In the genomic region with DNA sequence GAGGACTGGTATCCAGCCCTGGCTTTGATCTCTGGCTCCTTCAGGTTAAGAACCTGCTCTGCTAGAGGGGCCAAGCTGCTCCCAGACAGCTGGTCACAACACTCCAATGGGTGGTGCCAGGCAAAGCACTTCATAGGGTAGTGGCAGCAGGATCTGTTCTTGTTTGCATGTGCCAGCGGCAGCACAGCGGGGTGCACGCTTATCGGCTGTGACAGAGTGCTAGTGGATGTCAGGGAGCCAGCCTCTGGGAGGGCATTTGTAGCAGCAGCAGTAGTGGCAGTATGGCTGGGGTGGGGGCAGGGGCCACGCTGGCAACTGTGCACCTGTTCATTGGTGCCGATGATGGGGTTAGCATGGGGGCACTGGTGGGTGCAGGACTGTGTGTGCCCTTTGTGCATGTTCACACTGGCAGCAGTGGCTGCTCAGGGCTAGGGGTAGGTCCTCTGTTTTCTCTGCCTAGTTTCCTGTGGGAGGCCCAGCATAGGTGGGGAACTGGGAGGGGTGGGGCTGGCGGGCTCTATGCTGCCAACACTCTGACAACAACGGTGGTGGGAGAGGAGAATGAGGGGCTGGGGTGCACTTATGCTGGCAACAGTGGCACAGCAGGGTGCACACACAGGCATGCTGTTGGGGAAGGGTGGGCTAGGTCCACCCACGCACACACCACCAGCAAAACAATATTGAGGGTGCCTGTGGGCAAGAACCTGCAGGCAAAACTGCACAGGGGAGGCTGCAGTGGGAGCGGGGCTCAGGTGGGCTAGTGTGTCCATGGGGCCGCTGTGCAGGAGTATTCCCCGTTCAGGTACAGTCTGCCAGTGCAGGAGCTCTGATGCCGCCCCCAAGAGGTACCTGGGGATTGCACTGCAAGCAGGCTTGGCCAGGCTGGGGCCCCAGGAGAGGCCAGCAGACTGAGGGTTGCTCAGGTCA, we compare ENCODE assay signal across 17 cellular contexts. TPM values are rescaled to one million over a fixed set of nuclear protein-coding genes. Genes with fewer than 3 reads are reported as not detected.
DNase-seq lines count a peak whose midpoint lies in the region; ATAC-seq lines count a peak whose summit lies in the region.
"Had no signal": no experiment of that assay in that cellular context is flagged by ENCODE, and none has a peak within 500 bp of the region (broad histone marks: within the 10 kb centered on the region; RNA-seq: fewer than 3 reads in every experiment).

No MANE protein-coding gene starts in this region.

- DNase-seq in T-helper 2 cell treated with Interferon-gamma antibody and Interleukin-4, amounts not matched to agents 5 μg/mL and 100 μg/mL, for 36 hours (ENCODE audit: low spot score): no peak
- DNase-seq in T-helper 2 cell: no peak
- peak in 2 of 3 experiments; percentile 57 to 79 for DNase-seq in NCI-H1417 (lab: John Stamatoyannopoulos, UW)
- DNase-seq in activated T-cell treated with anti-CD3 and anti-CD28 coated beads, Interleukin-2, amount 50 U/mL, for 24 hours: no peak
- peak in 9 of 10 donors; percentile 26 to 76 (median 57) for DNase-seq in naive thymus-derived CD8-positive, alpha-beta T cell
- DNase-seq in kidney tubule cell (ENCODE audit: low spot score): no peak
- DNase-seq: KG1, mesenchymal stem cell, NCI-H774, SW 1271 had no signal

- H3K27ac Mint-ChIP-seq in T-helper 2 cell treated with Interferon-gamma antibody and Interleukin-4, amounts not matched to agents 5 μg/mL and 100 μg/mL, for 36 hours: peak overlapping the region; percentile 50
- peak overlapping the region; percentile 71 for H3K27ac Mint-ChIP-seq in activated T-cell treated with anti-CD3 and anti-CD28 coated beads, Interleukin-2, amount 50 U/mL, for 24 hours
- H3K27ac Mint-ChIP-seq in naive thymus-derived CD8-positive, alpha-beta T cell: peak overlapping the region; percentile 93 to 98 (median 96)

- POLR2A ChIA-PET in naive thymus-derived CD8-positive, alpha-beta T cell (lab: Charles Lee): interaction anchor here (0.8 to 5.6 kb wide), 15 partner anchors 9 to 165 kb away, joined by 3 to 51 read pairs (median 9); partner anchors contain the start of genes AP1M1, FAM32A and KLF2

- no peaks in the 10 kb centered on the region for H3K27me3 Mint-ChIP-seq in T-helper 2 cell treated with Interferon-gamma antibody and Interleukin-4, amounts not matched to agents 5 μg/mL and 100 μg/mL, for 36 hours (ENCODE audit: low read depth)
- no peaks in the 10 kb centered on the region for H3K27me3 Mint-ChIP-seq in activated T-cell treated with anti-CD3 and anti-CD28 coated beads, Interleukin-2, amount 50 U/mL, for 24 hours
- no peaks in the 10 kb centered on the region for H3K27me3 Mint-ChIP-seq in naive thymus-derived CD8-positive, alpha-beta T cell

- H3K4me1 Mint-ChIP-seq in T-helper 2 cell treated with Interferon-gamma antibody and Interleukin-4, amounts not matched to agents 5 μg/mL and 100 μg/mL, for 36 hours (ENCODE audit: low read depth): peaks cover 26% of the 10 kb centered on the region
- H3K4me1 Mint-ChIP-seq in activated T-cell treated with anti-CD3 and anti-CD28 coated beads, Interleukin-2, amount 50 U/mL, for 24 hours (ENCODE audit: low read depth): peaks cover 58% of the 10 kb centered on the region
- H3K4me1 Mint-ChIP-seq in naive thymus-derived CD8-positive, alpha-beta T cell: peaks cover 41 to 72% (median 68%) of the 10 kb centered on the region in 4 donors

- peak overlapping the region; percentile 34 for H3K4me3 Mint-ChIP-seq in T-helper 2 cell treated with Interferon-gamma antibody and Interleukin-4, amounts not matched to agents 5 μg/mL and 100 μg/mL, for 36 hours
- peak overlapping the region; percentile 21 for H3K4me3 Mint-ChIP-seq in activated T-cell treated with anti-CD3 and anti-CD28 coated beads, Interleukin-2, amount 50 U/mL, for 24 hours
- peak overlapping the region; percentile 63 to 85 (median 82) for H3K4me3 Mint-ChIP-seq in naive thymus-derived CD8-positive, alpha-beta T cell

- peaks cover 87% of the 10 kb centered on the region for H3K36me3 Mint-ChIP-seq in T-helper 2 cell treated with Interferon-gamma antibody and Interleukin-4, amounts not matched to agents 5 μg/mL and 100 μg/mL, for 36 hours (ENCODE audit: low read depth)
- peaks cover 93% of the 10 kb centered on the region for H3K36me3 Mint-ChIP-seq in activated T-cell treated with anti-CD3 and anti-CD28 coated beads, Interleukin-2, amount 50 U/mL, for 24 hours (ENCODE audit: low read depth)
- peaks cover 24 to 66% (median 54%) of the 10 kb centered on the region in 3 donors for H3K36me3 Mint-ChIP-seq in naive thymus-derived CD8-positive, alpha-beta T cell

- ATAC-seq in naive thymus-derived CD8-positive, alpha-beta T cell: peak; percentile 72 to 81
- ATAC-seq in GM19467 (IDR thresholded peaks at IDR 0.05; ENCODE audit: unreplicated experiment) (no peak), HG03469 (IDR thresholded peaks at IDR 0.05; ENCODE audit: unreplicated experiment) (no peak)
- ATAC-seq: A549, body of pancreas had no signal

- peaks cover 24% of the 10 kb centered on the region for H3K9me3 Mint-ChIP-seq in T-helper 2 cell treated with Interferon-gamma antibody and Interleukin-4, amounts not matched to agents 5 μg/mL and 100 μg/mL, for 36 hours
- peaks cover 16% of the 10 kb centered on the region for H3K9me3 Mint-ChIP-seq in activated T-cell treated with anti-CD3 and anti-CD28 coated beads, Interleukin-2, amount 50 U/mL, for 24 hours
- H3K9me3 Mint-ChIP-seq in naive thymus-derived CD8-positive, alpha-beta T cell: peaks cover 0 to 35% (median 11%) of the 10 kb centered on the region in 9 donors

RNA-seq across cellular contexts. Expression of gene AP1M1, which starts 19.3 kb away (rescaled TPM):
- total RNA-seq in naive thymus-derived CD8-positive, alpha-beta T cell: 100 to 1,000 TPM; 151 to 154 TPM
- polyA plus RNA-seq in naive thymus-derived CD8-positive, alpha-beta T cell: 100 to 1,000 TPM; 195 to 288 (median 241) TPM

RNA-seq across cellular contexts. Expression of gene FAM32A, which starts 31.8 kb away (rescaled TPM):
- total RNA-seq in naive thymus-derived CD8-positive, alpha-beta T cell: 10 to 100 TPM; 70.3 to 74.3 TPM
- 100 to 1,000 TPM; 150 to 205 (median 183) TPM for polyA plus RNA-seq in naive thymus-derived CD8-positive, alpha-beta T cell

RNA-seq across cellular contexts. Expression of gene CIB3, which starts 43.7 kb away (rescaled TPM):
- not detected for total RNA-seq in naive thymus-derived CD8-positive, alpha-beta T cell
- polyA plus RNA-seq in naive thymus-derived CD8-positive, alpha-beta T cell: not detected
- total RNA-seq: activated CD8-positive, alpha-beta memory T cell treated with anti-CD3 and anti-CD28 coated beads for 36 hours; body of pancreas; hepatocyte; thoracic aorta had no signal
- polyA plus RNA-seq: A549, hepatocyte had no signal

Comparison
In these comparisons a context has a peak if more than half of its experiments do, and no peak if none do; other contexts are left out.
1. DNase-seq: peak in NCI-H1417 (2 of 3) and naive thymus-derived CD8-positive, alpha-beta T cell (9 of 10); none in T-helper 2 cell treated with Interferon-gamma antibody and Interleukin-4, amounts not matched to agents 5 μg/mL and 100 μg/mL, for 36 hours (single experiment), T-helper 2 cell (0 of 5), activated T-cell treated with anti-CD3 and anti-CD28 coated beads, Interleukin-2, amount 50 U/mL, for 24 hours (single experiment) and kidney tubule cell (single experiment).
2. H3K4me3 Mint-ChIP-seq: peak in every context shown above with its lines; median percentile 82 in naive thymus-derived CD8-positive, alpha-beta T cell; 34 in T-helper 2 cell treated with Interferon-gamma antibody and Interleukin-4, amounts not matched to agents 5 μg/mL and 100 μg/mL, for 36 hours; 21 in activated T-cell treated with anti-CD3 and anti-CD28 coated beads, Interleukin-2, amount 50 U/mL, for 24 hours.
3. ATAC-seq: peak in naive thymus-derived CD8-positive, alpha-beta T cell (2 of 2); none in GM19467 (single experiment) and HG03469 (single experiment).
4. Peak in every context shown above with its lines, with median percentiles within 50 percentile points of each other: H3K27ac Mint-ChIP-seq.